Comparison of ENCODE assay signal across 8 cellular contexts in genomic region chr13:99374994-99375805, GRCh38.
A peak's percentile ranks its signal among the peaks of the same experiment; 100 is the strongest.
DNase-seq lines count a peak whose midpoint lies in the region; ATAC-seq and TF ChIP-seq lines count a peak whose summit lies in the region.

No MANE protein-coding gene starts in this region.

- H3K4me3 Mint-ChIP-seq in activated T-helper 17 cell treated with anti-CD3 and anti-CD28 coated beads, Interleukin-2, amount 50 U/mL, for 72 hours, result peak overlapping the region; percentile 37

- H3K27me3 ChIP-seq in heart left ventricle (no peaks in the 10 kb centered on the region), thymus (ENCODE audit: control insufficient read depth, insufficient read depth) (no peaks in the 10 kb centered on the region), tibial artery (no peaks in the 10 kb centered on the region), WERI-Rb-1 (ENCODE audit: insufficient read depth, low read depth, severe bottlenecking) (no peaks in the 10 kb centered on the region)

- no peaks in the 10 kb centered on the region for H3K9me3 Mint-ChIP-seq in activated T-helper 17 cell treated with anti-CD3 and anti-CD28 coated beads, Interleukin-2, amount 50 U/mL, for 72 hours

- DNase-seq in heart left ventricle (peak in 3 of 5 donors; percentile 34 to 61 (median 46)), Right ventricle myocardium superior (no peak), tibial artery (no peak), WERI-Rb-1 (no peak), AG20443 (ENCODE audit: low spot score) (no peak)

- intact Hi-C loops in heart left ventricle (cut with DNase I), result loop anchor here in 2 of 10 donors (10.0 kb wide), 2 partner anchors 100 to 170 kb away; partner anchors contain the start of gene UBAC2 (in 1 of the 2)
- intact Hi-C loops in Right ventricle myocardium superior (cut with DNase I), result no loop called here
- intact Hi-C loops in tibial artery (cut with DNase I; ENCODE audit: low total_unique reads), result no loop called here

- H3K4me3 ChIP-seq in heart left ventricle, result no peak overlapping the region
- no peak overlapping the region for H3K4me3 ChIP-seq in thymus (ENCODE audit: low read length)
- no peak overlapping the region for H3K4me3 ChIP-seq in tibial artery
- H3K4me3 ChIP-seq in WERI-Rb-1 (ENCODE audit: low read depth, low read length), result no peak overlapping the region

- TF ChIP-seq POLR2A in heart left ventricle (IDR thresholded peaks at IDR 0.05), result no peak

- 83 to 91% (median 85%) methylated on average over 12 of the region's 12 CpGs for WGBS in heart left ventricle, 4 donors
- WGBS in thymus, result 16% methylated on average over 12 of the region's 12 CpGs

- H3K27ac Mint-ChIP-seq in activated T-helper 17 cell treated with anti-CD3 and anti-CD28 coated beads, Interleukin-2, amount 50 U/mL, for 72 hours, result peak overlapping the region; percentile 44

- H3K36me3 Mint-ChIP-seq in activated T-helper 17 cell treated with anti-CD3 and anti-CD28 coated beads, Interleukin-2, amount 50 U/mL, for 72 hours (ENCODE audit: low read depth), result peaks cover 74% of the 10 kb centered on the region

- peaks cover 0 to 59% (median 20%) of the 10 kb centered on the region in 9 donors for H3K36me3 ChIP-seq in heart left ventricle
- peaks cover 10% of the 10 kb centered on the region for H3K36me3 ChIP-seq in thymus (ENCODE audit: control insufficient read depth, insufficient read depth)
- H3K36me3 ChIP-seq in tibial artery, result peaks cover 0 to 53% (median 18%) of the 10 kb centered on the region in 3 donors
- peaks cover 10% of the 10 kb centered on the region for H3K36me3 ChIP-seq in WERI-Rb-1

- TF ChIP-seq CTCF in heart left ventricle (IDR thresholded peaks at IDR 0.05), result no peak
- no peak for TF ChIP-seq CTCF in tibial artery (IDR thresholded peaks at IDR 0.05)
- TF ChIP-seq CTCF in WERI-Rb-1 (IDR thresholded peaks at IDR 0.05; ENCODE audit: low read depth, low read length), result no peak

- no peaks in the 10 kb centered on the region for H3K27me3 Mint-ChIP-seq in activated T-helper 17 cell treated with anti-CD3 and anti-CD28 coated beads, Interleukin-2, amount 50 U/mL, for 72 hours

- H3K9me3 ChIP-seq in heart left ventricle (no peaks in the 10 kb centered on the region), thymus (ENCODE audit: control insufficient read depth) (no peaks in the 10 kb centered on the region), tibial artery (no peaks in the 10 kb centered on the region), WERI-Rb-1 (ENCODE audit: severe bottlenecking) (no peaks in the 10 kb centered on the region)

- H3K4me1 ChIP-seq in heart left ventricle (peaks cover 0 to 46% (median 0%) of the 10 kb centered on the region in 12 donors), thymus (ENCODE audit: control insufficient read depth, insufficient read depth, low read length) (peaks cover 33% of the 10 kb centered on the region), tibial artery (no peaks in the 10 kb centered on the region)

- ATAC-seq in heart left ventricle (peak; percentile 38 to 66 (median 48)), Right ventricle myocardium superior (ENCODE audit: poor library complexity) (no peak), HG03378 (IDR thresholded peaks at IDR 0.05; ENCODE audit: unreplicated experiment) (peak; percentile 43)
- no peak for ATAC-seq in activated T-helper 17 cell treated with anti-CD3 and anti-CD28 coated beads, Interleukin-2, amount 50 U/mL, for 72 hours (replicated peaks)

- peak overlapping the region in 2 of 12 donors; percentile 25 to 77 for H3K27ac ChIP-seq in heart left ventricle
- peak overlapping the region; percentile 86 for H3K27ac ChIP-seq in thymus (ENCODE audit: low read depth)
- no peak overlapping the region for H3K27ac ChIP-seq in tibial artery
- no peak overlapping the region for H3K27ac ChIP-seq in WERI-Rb-1

- H3K4me1 Mint-ChIP-seq in activated T-helper 17 cell treated with anti-CD3 and anti-CD28 coated beads, Interleukin-2, amount 50 U/mL, for 72 hours, result peaks cover 67% of the 10 kb centered on the region

Comparison
In these comparisons a context has a peak if more than half of its experiments do, and no peak if none do; other contexts are left out.
1. ATAC-seq: peak in heart left ventricle (4 of 4) and HG03378 (single experiment); none in Right ventricle myocardium superior (single experiment) and activated T-helper 17 cell treated with anti-CD3 and anti-CD28 coated beads, Interleukin-2, amount 50 U/mL, for 72 hours (single experiment).
2. DNase-seq: peak in heart left ventricle (3 of 5); none in Right ventricle myocardium superior (single experiment), tibial artery (0 of 2), WERI-Rb-1 (single experiment) and AG20443 (single experiment).